ENCODE assay signal across 1 cellular context in genomic region chr18:10405014-10405493, GRCh38.
TF ChIP-seq lines count a peak whose summit lies in the region.

No MANE protein-coding gene starts in this region.

TF ChIP-seq in IMR-90, 13 proteins besides CTCF, POLR2A, EP300 and RAD21:
- TF ChIP-seq MAFK (IDR thresholded peaks at IDR 0.05; ENCODE audit: low read depth, low read length): no peak
- TF ChIP-seq RCOR1 (IDR thresholded peaks at IDR 0.05; ENCODE audit: insufficient replicate concordance, low read length): no peak
- no peak for TF ChIP-seq USF2 (IDR thresholded peaks at IDR 0.05; ENCODE audit: low read depth, low read length)
- peak; percentile 50; the same call in 1 of the 2 replicates for TF ChIP-seq CEBPB (IDR thresholded peaks at IDR 0.05; ENCODE audit: low read depth, low read length)
- no peak for TF ChIP-seq MXI1 (IDR thresholded peaks at IDR 0.05; ENCODE audit: borderline replicate concordance, low read depth, low read length)
- no peak for TF ChIP-seq CHD1 (IDR thresholded peaks at IDR 0.05; ENCODE audit: low read depth, low read length)
TF ChIP-seq in IMR-90: peak in this region for 1.
